13 cellular contexts compared by ENCODE assay signal in the genomic region with DNA sequence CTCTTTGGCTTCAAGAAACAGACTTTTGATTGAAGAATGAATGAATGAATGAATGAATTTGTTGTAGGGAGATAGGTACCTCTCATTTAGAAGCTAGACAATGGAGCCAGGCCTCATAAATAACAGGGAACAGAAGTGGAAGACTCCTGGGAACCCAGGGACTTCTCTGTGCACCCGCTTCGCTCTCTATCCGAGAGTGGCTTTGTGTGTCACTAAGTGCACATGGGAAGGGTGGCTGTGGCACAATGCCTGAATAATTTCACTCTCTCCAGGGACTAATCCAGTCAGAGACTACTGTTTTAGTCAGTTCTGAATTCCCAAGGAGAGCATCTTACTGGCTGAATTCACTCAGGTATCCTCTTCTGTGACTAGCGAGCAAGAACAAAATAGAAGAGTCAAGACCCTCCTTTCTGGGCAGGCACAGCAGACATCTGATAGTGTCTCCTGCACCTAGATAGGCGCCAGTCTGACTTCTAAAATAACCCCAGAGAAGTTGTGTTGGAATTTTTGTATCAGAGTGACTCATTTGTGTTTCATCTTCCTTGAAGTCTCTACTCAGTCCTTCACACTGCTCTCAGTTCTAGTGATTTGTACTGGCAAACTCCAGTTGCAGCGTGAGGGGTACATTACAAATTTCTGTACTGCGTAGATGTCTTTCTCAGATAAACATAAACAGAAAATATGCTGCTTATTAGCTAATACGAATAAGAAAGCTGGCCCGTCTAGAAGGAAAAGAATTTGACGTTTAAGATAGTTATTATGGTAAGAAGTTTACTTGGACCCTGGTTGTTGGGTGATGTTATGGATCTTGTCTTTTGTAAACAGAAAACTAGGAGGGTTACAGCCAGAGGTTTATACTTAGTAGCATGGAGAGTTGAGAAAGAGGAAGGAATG. TPM values are rescaled to one million over a fixed set of nuclear protein-coding genes. Genes with fewer than 3 reads are reported as not detected.
DNase-seq lines count a peak whose midpoint lies in the region; ATAC-seq and TF ChIP-seq lines count a peak whose summit lies in the region.
"Had no signal": no experiment of that assay in that cellular context is flagged by ENCODE, and none has a peak within 500 bp of the region (broad histone marks: within the 10 kb centered on the region; RNA-seq: fewer than 3 reads in every experiment).

No MANE protein-coding gene starts in this region.

- no peaks in the 10 kb centered on the region for H3K9me2 ChIP-seq in hepatocyte (replicated peaks; ENCODE audit: insufficient read depth)

- H3K4me1 ChIP-seq in hepatocyte (ENCODE audit: insufficient read depth) = no peaks in the 10 kb centered on the region
- H3K4me1 ChIP-seq: prostate gland had no signal

- no peaks in the 10 kb centered on the region for H3K36me3 ChIP-seq in hepatocyte (replicated peaks; ENCODE audit: insufficient read depth, low read depth)
- H3K36me3 ChIP-seq: prostate gland had no signal

- H3K27me3 ChIP-seq in hepatocyte = no peaks in the 10 kb centered on the region

- no peak overlapping the region for H3K27ac Mint-ChIP-seq in effector memory CD8-positive, alpha-beta T cell

- no peak overlapping the region for H2AFZ ChIP-seq in hepatocyte

- no peak overlapping the region for H3K4me3 ChIP-seq in hepatocyte
- H3K4me3 ChIP-seq: prostate gland had no signal

- H3K27ac ChIP-seq in hepatocyte (peak overlapping the region; percentile 5), substantia nigra (ENCODE audit: low read depth, low read length, poor library complexity, severe bottlenecking) (no peak overlapping the region)
- H3K27ac ChIP-seq: C4-2B, prostate gland had no signal

- 86% methylated on average over 10 of the region's 10 CpGs for WGBS in hepatocyte (ENCODE audit: low lambda C conversion rate, missing lambda C conversion rate)

- no peak for ATAC-seq in effector memory CD8-positive, alpha-beta T cell (replicated peaks)
- ATAC-seq in HG03025 (IDR thresholded peaks at IDR 0.05; ENCODE audit: low FRiP score, unreplicated experiment) = no peak
- ATAC-seq: left colon had no signal

- H3K36me3 Mint-ChIP-seq in effector memory CD8-positive, alpha-beta T cell (ENCODE audit: insufficient read depth) = peaks cover 17% of the 10 kb centered on the region

- peaks cover 86% of the 10 kb centered on the region for H3K79me2 ChIP-seq in hepatocyte

- H3K4me2 ChIP-seq in hepatocyte = no peak overlapping the region

- DNase-seq in A172 (ENCODE audit: low spot score) = peak; percentile 79
- peak; percentile 32 for DNase-seq in HS-5 (ENCODE audit: low read depth)
- DNase-seq in astrocyte of the hippocampus (ENCODE audit: low read depth, low spot score) = peak; percentile 43
- no peak for DNase-seq in hepatocyte (ENCODE audit: low spot score)
- no peak for DNase-seq in effector memory CD8-positive, alpha-beta T cell
- no peak for DNase-seq in DMS153 treated with DMSO at 0.1 percent for 48 hours (lab: John Stamatoyannopoulos, UW; ENCODE audit: unreplicated experiment)
- no peak for DNase-seq in substantia nigra (lab: John Stamatoyannopoulos, UW)
- DNase-seq: activated CD8-positive, alpha-beta memory T cell treated with anti-CD3 and anti-CD28 coated beads, Interleukin-2, amount 50 U/mL, for 4 hours; effector CD8-positive, alpha-beta T cell; left colon had no signal

- no peak for TF ChIP-seq CTCF in hepatocyte (IDR thresholded peaks at IDR 0.05; ENCODE audit: poor library complexity)

- H3K4me3 Mint-ChIP-seq in effector memory CD8-positive, alpha-beta T cell = no peak overlapping the region

- H4K20me1 ChIP-seq in hepatocyte (ENCODE audit: insufficient read depth, poor library complexity, severe bottlenecking) = peaks cover 13% of the 10 kb centered on the region

- H3K27me3 Mint-ChIP-seq in effector memory CD8-positive, alpha-beta T cell = no peaks in the 10 kb centered on the region

- no peaks in the 10 kb centered on the region for H3K9me3 Mint-ChIP-seq in effector memory CD8-positive, alpha-beta T cell

- peaks cover 2 to 15% of the 10 kb centered on the region in 2 donors for H3K4me1 Mint-ChIP-seq in effector memory CD8-positive, alpha-beta T cell (ENCODE audit: low read depth in 2 of 2)

- H3K9me3 ChIP-seq in hepatocyte (ENCODE audit: low read depth) = no peaks in the 10 kb centered on the region
- H3K9me3 ChIP-seq: prostate gland had no signal

RNA-seq across cellular contexts. Expression of gene BACH1, which starts 34.0 kb away (rescaled TPM):
- 53.5 and 60.6 TPM in 2 replicates for total RNA-seq in A172 (2014; rRNA removed; shearing (Covaris generic))
- total RNA-seq in hepatocyte = 69.8 and 79.8 TPM in 2 replicates
- polyA plus RNA-seq in hepatocyte = 19.7 and 21.5 TPM in 2 replicates

Comparison
In these comparisons a context has a peak if more than half of its experiments do, and no peak if none do; other contexts are left out.
1. DNase-seq: peak in A172 (single experiment), HS-5 (single experiment) and astrocyte of the hippocampus (single experiment); none in hepatocyte (single experiment), effector memory CD8-positive, alpha-beta T cell (0 of 3), DMS153 treated with DMSO at 0.1 percent for 48 hours (single experiment) and substantia nigra (0 of 49).